Comparison of ENCODE assay signal across 1 cellular context in genomic region chr3:77256584-77257488, GRCh38.
TF ChIP-seq lines count a peak whose summit lies in the region.

No MANE protein-coding gene starts in this region.

TF ChIP-seq in WTC11, 78 proteins besides CTCF, POLR2A, EP300 and RAD21 (continued from another document):
- TF ChIP-seq ZNF532 (CRISPR knock-in tag; IDR thresholded peaks at IDR 0.05; ENCODE audit: borderline replicate concordance) (no peak), NR3C1 (CRISPR knock-in tag; conservative IDR thresholded peaks at IDR 0.05; ENCODE audit: low read depth) (no peak), PREB (CRISPR knock-in tag; IDR thresholded peaks at IDR 0.05; ENCODE audit: borderline replicate concordance) (no peak), KAT7 (CRISPR knock-in tag; IDR thresholded peaks at IDR 0.05; ENCODE audit: borderline replicate concordance) (no peak), ESRRA (CRISPR knock-in tag; IDR thresholded peaks at IDR 0.05; ENCODE audit: borderline replicate concordance) (no peak), AFF4 (CRISPR knock-in tag; IDR thresholded peaks at IDR 0.05; ENCODE audit: borderline replicate concordance) (no peak), IRF1 (CRISPR knock-in tag; IDR thresholded peaks at IDR 0.05) (no peak), E2F1 (CRISPR knock-in tag; IDR thresholded peaks at IDR 0.05) (no peak), ZNF219 (CRISPR knock-in tag; IDR thresholded peaks at IDR 0.05; ENCODE audit: borderline replicate concordance) (no peak)
